Comparison of ENCODE assay signal across 12 cellular contexts in genomic region chr7:128033246-128033645, GRCh38. TPM values are rescaled to one million over a fixed set of nuclear protein-coding genes. Genes with fewer than 3 reads are reported as not detected.
DNase-seq lines count a peak whose midpoint lies in the region; ATAC-seq, FAIRE-seq and TF ChIP-seq lines count a peak whose summit lies in the region.
"Had no signal": no experiment of that assay in that cellular context is flagged by ENCODE, and none has a peak within 500 bp of the region (broad histone marks: within the 10 kb centered on the region; RNA-seq: fewer than 3 reads in every experiment).

No MANE protein-coding gene starts in this region.

- H3K9ac ChIP-seq in BLaER1 treated with 17β-estradiol and CSF1 and Interleukin-3, amounts not matched to agents 10 nM and 100 nM, result peak overlapping the region; percentile 82 to 96 (median 94); a peak in 21 of 22 replicates
- H3K9ac ChIP-seq in HUES48 (ENCODE audit: low read depth, low read length), result no peak overlapping the region

- H3K4me1 ChIP-seq in BLaER1 treated with 17β-estradiol and CSF1 and Interleukin-3, amounts not matched to agents 10 nM and 100 nM, result peaks cover 50 to 67% (median 58%) of the 10 kb centered on the region in 10 experiments
- H3K4me1 ChIP-seq in HUES48 (ENCODE audit: control insufficient read depth, insufficient read depth, low read length), result peaks cover 16% of the 10 kb centered on the region

- H4K20me1 ChIP-seq in BLaER1 treated with 17β-estradiol and CSF1 and Interleukin-3, amounts not matched to agents 10 nM and 100 nM, result peaks cover 21 to 77% (median 43%) of the 10 kb centered on the region in 11 experiments; a peak in 21 of 22 replicates

- peak overlapping the region; percentile 76 to 95 (median 90) for H3K4me3 ChIP-seq in BLaER1 treated with 17β-estradiol and CSF1 and Interleukin-3, amounts not matched to agents 10 nM and 100 nM
- peak overlapping the region; percentile 58; the same call in 1 of the 2 replicates for H3K4me3 ChIP-seq in HUES48 (ENCODE audit: low read depth, low read length)

- H3K27me3 Mint-ChIP-seq in effector memory CD8-positive, alpha-beta T cell, result peaks cover 0 to 6% of the 10 kb centered on the region in 2 donors
- H3K27me3 Mint-ChIP-seq in natural killer cell treated with Interleukin-12 subunit alpha and Interleukin-12 subunit beta and Interleukin-15 and Interleukin-18, amount 100 ng/mL, for 72 hours, result no peaks in the 10 kb centered on the region

- H3K27ac Mint-ChIP-seq in effector memory CD8-positive, alpha-beta T cell, result no peak overlapping the region
- no peak overlapping the region for H3K27ac Mint-ChIP-seq in natural killer cell treated with Interleukin-12 subunit alpha and Interleukin-12 subunit beta and Interleukin-15 and Interleukin-18, amount 100 ng/mL, for 72 hours

- peak overlapping the region; percentile 52 to 77 for H3K4me3 Mint-ChIP-seq in effector memory CD8-positive, alpha-beta T cell
- peak overlapping the region; percentile 58 for H3K4me3 Mint-ChIP-seq in natural killer cell treated with Interleukin-12 subunit alpha and Interleukin-12 subunit beta and Interleukin-15 and Interleukin-18, amount 100 ng/mL, for 72 hours

- H3K9me3 Mint-ChIP-seq in effector memory CD8-positive, alpha-beta T cell, result no peaks in the 10 kb centered on the region
- no peaks in the 10 kb centered on the region for H3K9me3 Mint-ChIP-seq in natural killer cell treated with Interleukin-12 subunit alpha and Interleukin-12 subunit beta and Interleukin-15 and Interleukin-18, amount 100 ng/mL, for 72 hours

- peaks cover 0 to 24% (median 23%) of the 10 kb centered on the region in 11 experiments; a peak in 20 of 22 replicates for H3K36me3 ChIP-seq in BLaER1 treated with 17β-estradiol and CSF1 and Interleukin-3, amounts not matched to agents 10 nM and 100 nM
- H3K36me3 ChIP-seq in HUES48 (ENCODE audit: control insufficient read depth, insufficient read depth, low read length), result peaks cover 11% of the 10 kb centered on the region
- H3K36me3 ChIP-seq: vagina had no signal

- no peak for DNase-seq in effector memory CD8-positive, alpha-beta T cell
- DNase-seq in natural killer cell treated with Interleukin-12 subunit alpha and Interleukin-12 subunit beta and Interleukin-15 and Interleukin-18, amount 100 ng/mL, for 72 hours (ENCODE audit: low spot score), result no peak
- DNase-seq in HK-2 (ENCODE audit: unreplicated experiment) (no peak), pons (ENCODE audit: low spot score) (no peak), GM12891 (ENCODE audit: insufficient read length, low spot score) (no peak), NCI-H146 treated with DMSO at 0.1 percent for 48 hours (lab: John Stamatoyannopoulos, UW; ENCODE audit: unreplicated experiment) (no peak)
- DNase-seq: KBM-7, mammary epithelial cell had no signal

- FAIRE-seq in GM12891 (lab: Jason Lieb, UNC), result no peak
- FAIRE-seq: GM19239 had no signal

- H3K9me3 ChIP-seq in BLaER1 treated with 17β-estradiol and CSF1 and Interleukin-3, amounts not matched to agents 10 nM and 100 nM (replicated peaks in 1 of 11), result peaks cover 0 to 7% (median 0%) of the 10 kb centered on the region in 11 experiments; a peak in 3 of 22 replicates
- no peaks in the 10 kb centered on the region for H3K9me3 ChIP-seq in HUES48 (ENCODE audit: control insufficient read depth, insufficient read depth, low read length)
- H3K9me3 ChIP-seq: vagina had no signal

- peaks cover 14% of the 10 kb centered on the region for H3K36me3 Mint-ChIP-seq in effector memory CD8-positive, alpha-beta T cell (ENCODE audit: insufficient read depth)
- no peaks in the 10 kb centered on the region for H3K36me3 Mint-ChIP-seq in natural killer cell treated with Interleukin-12 subunit alpha and Interleukin-12 subunit beta and Interleukin-15 and Interleukin-18, amount 100 ng/mL, for 72 hours

- peak overlapping the region in 9 of 11 experiments; percentile 91 to 95 (median 92); a peak in 19 of 22 replicates for H3K27ac ChIP-seq in BLaER1 treated with 17β-estradiol and CSF1 and Interleukin-3, amounts not matched to agents 10 nM and 100 nM
- H3K27ac ChIP-seq in HUES48 (ENCODE audit: low read depth, low read length), result no peak overlapping the region

- peaks cover 0 to 13% (median 8%) of the 10 kb centered on the region in 11 experiments; a peak in 9 of 22 replicates for H3K27me3 ChIP-seq in BLaER1 treated with 17β-estradiol and CSF1 and Interleukin-3, amounts not matched to agents 10 nM and 100 nM
- peaks cover 37% of the 10 kb centered on the region for H3K27me3 ChIP-seq in HUES48 (ENCODE audit: control insufficient read depth, insufficient read depth, low read length)
- H3K27me3 ChIP-seq: vagina had no signal

- ATAC-seq in effector memory CD8-positive, alpha-beta T cell (replicated peaks), result no peak
- ATAC-seq in natural killer cell treated with Interleukin-12 subunit alpha and Interleukin-12 subunit beta and Interleukin-15 and Interleukin-18, amount 100 ng/mL, for 72 hours, result no peak

- TF ChIP-seq POLR2A in GM12891 (IDR thresholded peaks at IDR 0.05; ENCODE audit: low read depth, low read length), result no peak

- H3K4me2 ChIP-seq in BLaER1 treated with 17β-estradiol and CSF1 and Interleukin-3, amounts not matched to agents 10 nM and 100 nM, result peak overlapping the region; percentile 96 to 100 (median 98)

- H3K4me1 Mint-ChIP-seq in effector memory CD8-positive, alpha-beta T cell (ENCODE audit: low read depth in 2 of 2), result peaks cover 3 to 30% of the 10 kb centered on the region in 2 donors
- peaks cover 12 to 26% of the 10 kb centered on the region in 2 donors for H3K4me1 Mint-ChIP-seq in natural killer cell treated with Interleukin-12 subunit alpha and Interleukin-12 subunit beta and Interleukin-15 and Interleukin-18, amount 100 ng/mL, for 72 hours (ENCODE audit: low read depth in 2 of 2)

TF ChIP-seq in GM12891, 5 proteins besides CTCF, POLR2A, EP300 and RAD21:
- TF ChIP-seq POLR2AphosphoS5 (IDR thresholded peaks at IDR 0.05; ENCODE audit: low read depth, low read length) (no peak), PAX5 (IDR thresholded peaks at IDR 0.05; ENCODE audit: insufficient read depth, low read length, severe bottlenecking) (no peak), SPI1 (IDR thresholded peaks at IDR 0.05; ENCODE audit: low read depth, low read length) (no peak), POU2F2 (IDR thresholded peaks at IDR 0.05; ENCODE audit: low read depth, low read length) (no peak), TAF1 (IDR thresholded peaks at IDR 0.05; ENCODE audit: low read depth, low read length) (no peak)

RNA-seq across cellular contexts. Expression of gene LRRC4, which starts 2.0 kb away (rescaled TPM):
- under 1 TPM in 1 of 2 donors, not detected in 1; 0.07 TPM for total RNA-seq in natural killer cell treated with Interleukin-12 subunit alpha and Interleukin-12 subunit beta and Interleukin-15 and Interleukin-18, amount 100 ng/mL, for 72 hours
- 0.06 TPM for polyA plus RNA-seq in GM12891 (2012; ENCODE audit: low read depth, missing spikeins)
